Comparison of ENCODE assay signal across 8 cellular contexts in the genomic region with DNA sequence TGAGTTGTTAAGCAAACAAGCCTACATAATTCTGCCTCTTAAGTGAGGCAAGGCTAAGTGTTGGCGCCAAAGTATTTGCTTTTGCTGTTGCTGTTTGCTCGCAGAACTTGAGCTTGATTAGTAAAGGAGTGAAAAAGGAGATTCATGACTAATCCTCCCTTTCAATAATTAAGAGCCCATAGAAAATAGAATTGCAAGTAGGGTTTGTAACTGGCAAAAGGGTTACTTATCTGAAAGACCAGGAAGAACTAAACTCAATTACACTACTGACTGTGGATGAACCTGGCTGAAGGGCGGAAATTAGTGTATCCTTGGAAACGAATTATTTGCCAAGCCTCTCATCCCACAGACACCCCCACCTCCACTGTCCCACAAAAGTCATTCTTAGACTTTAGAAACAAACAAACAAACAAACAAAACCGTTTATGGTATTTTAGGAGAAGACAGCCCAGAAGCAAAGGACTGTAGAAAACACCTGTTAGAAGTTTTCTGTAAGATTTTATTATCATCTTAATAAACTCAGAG. TPM values are rescaled to one million over a fixed set of nuclear protein-coding genes. Genes with fewer than 3 reads are reported as not detected.
A peak's percentile ranks its signal among the peaks of the same experiment; 100 is the strongest.
DNase-seq lines count a peak whose midpoint lies in the region; ATAC-seq and TF ChIP-seq lines count a peak whose summit lies in the region.

No MANE protein-coding gene starts in this region.

- H3K4me3 ChIP-seq in heart right ventricle (peak overlapping the region in 9 of 10 donors; percentile 49 to 87 (median 65)), uterus (peak overlapping the region; percentile 35 to 70)

- H3K27ac ChIP-seq in heart right ventricle (no peak overlapping the region), uterus (peak overlapping the region in 1 of 2 donors; percentile 59)

- no peak for TF ChIP-seq POLR2A in uterus (IDR thresholded peaks at IDR 0.05)

- no peaks in the 10 kb centered on the region for H3K36me3 Mint-ChIP-seq in MCF 10A (ENCODE audit: insufficient read depth, unreplicated experiment)
- no peaks in the 10 kb centered on the region for H3K36me3 Mint-ChIP-seq in mesothelial cell of epicardium

- H3K4me1 ChIP-seq in heart right ventricle (peaks cover 0 to 14% (median 5%) of the 10 kb centered on the region in 9 donors), uterus (no peaks in the 10 kb centered on the region)

- intact Hi-C loops in heart right ventricle (cut with DNase I) (loop anchor here in 1 of 10 donors (10.0 kb wide), 1 partner anchor 51 kb away; no protein-coding TSS in a partner anchor), Right ventricle myocardium inferior (cut with DNase I) (loop anchor here (5.0 kb wide), 2 partner anchors 53 to 127 kb away; a partner anchor contains a TSS), MCF 10A (cut with micrococcal nuclease) (loop anchor here (1.0 kb wide), 2 partner anchors 12 to 54 kb away; no protein-coding TSS in a partner anchor), uterus (cut with DNase I; ENCODE audit: low total_unique reads) (no loop called here)

- H3K27me3 ChIP-seq in heart right ventricle (peaks cover 0 to 34% (median 19%) of the 10 kb centered on the region in 7 donors), uterus (no peaks in the 10 kb centered on the region)

- H3K9me3 ChIP-seq in heart right ventricle = no peaks in the 10 kb centered on the region
- no peaks in the 10 kb centered on the region for H3K9me3 ChIP-seq in uterus

- no peak for TF ChIP-seq CTCF in heart right ventricle (IDR thresholded peaks at IDR 0.05)
- TF ChIP-seq CTCF in MCF 10A (IDR thresholded peaks at IDR 0.05; ENCODE audit: unreplicated experiment) = no peak
- no peak for TF ChIP-seq CTCF in mesothelial cell of epicardium (IDR thresholded peaks at IDR 0.05; ENCODE audit: unreplicated experiment)
- TF ChIP-seq CTCF in uterus (IDR thresholded peaks at IDR 0.05) = no peak

- H3K4me3 Mint-ChIP-seq in MCF 10A (ENCODE audit: unreplicated experiment) (peak overlapping the region; percentile 99), mesothelial cell of epicardium (peak overlapping the region; percentile 90)

- CTCF ChIA-PET in MCF 10A (lab: Yijun Ruan, JAX) = interaction anchor here (0.7 kb wide), 1 partner anchor 192 kb away, joined by 3 read pairs; no protein-coding TSS in a partner anchor

- 22 to 25% methylated on average over 5 of the region's 5 CpGs for WGBS in heart right ventricle, 2 donors

- H3K4me1 Mint-ChIP-seq in MCF 10A (ENCODE audit: insufficient read depth, unreplicated experiment) = peaks cover 20% of the 10 kb centered on the region
- H3K4me1 Mint-ChIP-seq in mesothelial cell of epicardium = peaks cover 54% of the 10 kb centered on the region

- H3K9me3 Mint-ChIP-seq in MCF 10A (ENCODE audit: unreplicated experiment) (no peaks in the 10 kb centered on the region), mesothelial cell of epicardium (no peaks in the 10 kb centered on the region)

- no TSS peak for BruUV-seq in MCF 10A (replicated peaks; lab: Mats Ljungman, UMichigan)

- H3K27me3 Mint-ChIP-seq in MCF 10A (ENCODE audit: insufficient read depth, unreplicated experiment) = no peaks in the 10 kb centered on the region
- H3K27me3 Mint-ChIP-seq in mesothelial cell of epicardium (ENCODE audit: low read depth) = peaks cover 4% of the 10 kb centered on the region

- H3K27ac Mint-ChIP-seq in MCF 10A (ENCODE audit: low read depth, unreplicated experiment) (peak overlapping the region; percentile 98), mesothelial cell of epicardium (peak overlapping the region; percentile 99)

- H3K36me3 ChIP-seq in heart right ventricle (no peaks in the 10 kb centered on the region), uterus (no peaks in the 10 kb centered on the region)

- POLR2A ChIA-PET in MCF 10A (lab: Yijun Ruan, JAX) = interaction anchor here (0.7 to 6.6 kb wide), 13 partner anchors 8 to 1604 kb away, joined by 3 to 39 read pairs (median 5); a partner anchor contains a TSS

- DNase-seq in heart right ventricle (no peak), Right ventricle myocardium inferior (ENCODE audit: missing footprints) (no peak), MCF 10A (ENCODE audit: unreplicated experiment) (no peak), mesothelial cell of epicardium (ENCODE audit: low spot score in 2 of 2, unreplicated experiment in 2 of 2) (no peak), uterus (no peak)

- ATAC-seq in heart right ventricle (no peak), Right ventricle myocardium inferior (no peak), HG03097 (IDR thresholded peaks at IDR 0.05; ENCODE audit: low FRiP score, unreplicated experiment) (no peak), GM21529 (IDR thresholded peaks at IDR 0.05; ENCODE audit: unreplicated experiment) (no peak), HG02973 (IDR thresholded peaks at IDR 0.05; ENCODE audit: unreplicated experiment) (no peak)

RNA-seq across cellular contexts. Expression of a gene that starts 0.4 kb away (rescaled TPM):
- total RNA-seq in heart right ventricle (1 to 10 TPM in 8 of 10 donors, under 1 TPM in 2; 0.77 to 8.4 (median 1.6) TPM), Right ventricle myocardium inferior (2.2 TPM), MCF 10A (2022) (9.2 and 17.9 TPM in 2 replicates), mesothelial cell of epicardium (27.2 to 30.5 TPM (median 28.2 TPM) in 3 replicates), uterus (1 to 10 TPM in 3 of 4 donors, under 1 TPM in 1; 0.26 to 9.5 (median 4.5) TPM)
- under 1 TPM; 0.10 to 0.51 TPM for polyA plus RNA-seq in heart right ventricle
